ENCODE assay signal across 8 cellular contexts in genomic region chr14:66403183-66403582, GRCh38.
DNase-seq lines count a peak whose midpoint lies in the region; ATAC-seq, FAIRE-seq and TF ChIP-seq lines count a peak whose summit lies in the region.

No MANE protein-coding gene starts in this region.

- DNase-seq in G401 (ENCODE audit: low spot score) (peak; percentile 58), RCC 7860 (ENCODE audit: low spot score) (peak; percentile 3), fibroblast of villous mesenchyme (ENCODE audit: low read depth) (peak; percentile 19), testis (no peak), activated gamma-delta T cell (lab: John Stamatoyannopoulos, UW) (no peak), retina (no peak)

- no peak for FAIRE-seq in RCC 7860 (lab: Jason Lieb, UNC)

- no peak overlapping the region for H3K27ac ChIP-seq in testis

- peak; percentile 52 for ATAC-seq in HG02973 (IDR thresholded peaks at IDR 0.05; ENCODE audit: unreplicated experiment)
- no peak for ATAC-seq in GM21515 (IDR thresholded peaks at IDR 0.05; ENCODE audit: unreplicated experiment)

- H3K36me3 ChIP-seq in testis (ENCODE audit: low read depth, missing control alignments), result no peaks in the 10 kb centered on the region

- intact Hi-C loops in testis (cut with DNase I; ENCODE audit: low total_unique reads), result no loop called here

- H3K9me3 ChIP-seq in testis, result no peaks in the 10 kb centered on the region

- TF ChIP-seq CTCF in fibroblast of villous mesenchyme (IDR thresholded peaks at IDR 0.05; ENCODE audit: insufficient read depth, low read depth, low read length), result peak; percentile 42
- peak; percentile 12 to 35 (median 15) for TF ChIP-seq CTCF in testis (IDR thresholded peaks at IDR 0.05)

- 35 to 64% methylated on average over 5 of the region's 5 CpGs for WGBS in testis, 2 donors

- no peaks in the 10 kb centered on the region for H3K27me3 ChIP-seq in testis

- H3K4me3 ChIP-seq in fibroblast of villous mesenchyme (ENCODE audit: low read depth, low read length), result no peak overlapping the region
- no peak overlapping the region for H3K4me3 ChIP-seq in testis

- H3K4me1 ChIP-seq in testis, result no peaks in the 10 kb centered on the region

- no peak for TF ChIP-seq POLR2A in testis (IDR thresholded peaks at IDR 0.05)

- in situ Hi-C loops in G401 (cut with HindIII; ENCODE audit: low sequenced_read_pairs), result no loop called here

Comparison
In these comparisons a context has a peak if more than half of its experiments do, and no peak if none do; other contexts are left out.
1. DNase-seq: peak in G401 (single experiment), RCC 7860 (single experiment) and fibroblast of villous mesenchyme (single experiment); none in testis (single experiment), activated gamma-delta T cell (single experiment) and retina (single experiment).